ENCODE assay signal across 9 cellular contexts in genomic region chr10:30455816-30456215, GRCh38. TPM values are rescaled to one million over a fixed set of nuclear protein-coding genes. Genes with fewer than 3 reads are reported as not detected.
DNase-seq lines count a peak whose midpoint lies in the region; ATAC-seq, FAIRE-seq and TF ChIP-seq lines count a peak whose summit lies in the region.
"Had no signal": no experiment of that assay in that cellular context is flagged by ENCODE, and none has a peak within 500 bp of the region (broad histone marks: within the 10 kb centered on the region; RNA-seq: fewer than 3 reads in every experiment).

No MANE protein-coding gene starts in this region.

- in situ Hi-C loops in brain microvascular endothelial cell (cut with HindIII; ENCODE audit: low pct_ligation_motif_present, low sequenced_read_pairs) = no loop called here

- peaks cover 24 to 51% of the 10 kb centered on the region in 2 donors for H3K4me1 Mint-ChIP-seq in stimulated activated naive B cell treated with anti-CD40 and anti-IgM and Interleukin-4, amounts not matched to agents 10 μg/mL and 1 μg/mL and 100 μg/mL, for 72 hours

- TF ChIP-seq CTCF in brain microvascular endothelial cell (IDR thresholded peaks at IDR 0.05; ENCODE audit: low read depth, low read length, missing control alignments) = no peak
- TF ChIP-seq CTCF in prostate gland (IDR thresholded peaks at IDR 0.05) = no peak

- H3K27me3 ChIP-seq in brain microvascular endothelial cell (replicated peaks) (no peaks in the 10 kb centered on the region), prostate gland (replicated peaks; ENCODE audit: insufficient read depth) (no peaks in the 10 kb centered on the region)

- ATAC-seq in HG03045 (IDR thresholded peaks at IDR 0.05; ENCODE audit: unreplicated experiment) = peak; percentile 41
- peak; percentile 83 to 85 for ATAC-seq in stimulated activated naive B cell treated with anti-CD40 and anti-IgM and Interleukin-4, amounts not matched to agents 10 μg/mL and 1 μg/mL and 100 μg/mL, for 72 hours (replicated peaks)
- ATAC-seq in HG03457 (IDR thresholded peaks at IDR 0.05; ENCODE audit: unreplicated experiment) = no peak
- ATAC-seq: K562 had no signal

- H3K4me1 ChIP-seq in prostate gland (replicated peaks) = no peaks in the 10 kb centered on the region

- H3K36me3 Mint-ChIP-seq in stimulated activated naive B cell treated with anti-CD40 and anti-IgM and Interleukin-4, amounts not matched to agents 10 μg/mL and 1 μg/mL and 100 μg/mL, for 72 hours = peaks cover 41 to 46% of the 10 kb centered on the region in 2 donors

- H3K9me3 ChIP-seq in prostate gland = no peaks in the 10 kb centered on the region

- H3K27ac ChIP-seq in brain microvascular endothelial cell (peak overlapping the region; percentile 81), prostate gland (peak overlapping the region in 1 of 2 donors; percentile 17)

- intact Hi-C loops in prostate gland (cut with DNase I) = no loop called here

- no peak for TF ChIP-seq POLR2A in prostate gland (IDR thresholded peaks at IDR 0.05)

- 33% methylated on average over 4 of the region's 4 CpGs for WGBS in prostate gland

- FAIRE-seq in GM19239 (lab: Jason Lieb, UNC) = peak; percentile 60
- FAIRE-seq: K562 had no signal

- H3K4me3 Mint-ChIP-seq in stimulated activated naive B cell treated with anti-CD40 and anti-IgM and Interleukin-4, amounts not matched to agents 10 μg/mL and 1 μg/mL and 100 μg/mL, for 72 hours = peak overlapping the region in 1 of 2 donors; percentile 44

- H3K4me3 ChIP-seq in brain microvascular endothelial cell (ENCODE audit: low read depth, low read length) (no peak overlapping the region), prostate gland (no peak overlapping the region)
- H3K4me3 ChIP-seq: K562 had no signal

- H3K36me3 ChIP-seq in brain microvascular endothelial cell (replicated peaks) (peaks cover 8% of the 10 kb centered on the region), prostate gland (peaks cover 0 to 4% of the 10 kb centered on the region in 2 donors)

- DNase-seq in GM19239 (ENCODE audit: insufficient read length, low spot score) = no peak
- DNase-seq in brain microvascular endothelial cell = no peak
- no peak for DNase-seq in stimulated activated naive B cell treated with anti-CD40 and anti-IgM and Interleukin-4, amounts not matched to agents 10 μg/mL and 1 μg/mL and 100 μg/mL, for 72 hours
- no peak for DNase-seq in prostate gland (ENCODE audit: low spot score)
- no peak for DNase-seq in NCI-H146 treated with DMSO at 0.1 percent for 48 hours (lab: John Stamatoyannopoulos, UW; ENCODE audit: unreplicated experiment)
- DNase-seq in NCI-H446 treated with DMSO at 0.1 percent for 48 hours (lab: John Stamatoyannopoulos, UW) = no peak

- H3K27ac Mint-ChIP-seq in stimulated activated naive B cell treated with anti-CD40 and anti-IgM and Interleukin-4, amounts not matched to agents 10 μg/mL and 1 μg/mL and 100 μg/mL, for 72 hours = peak overlapping the region; percentile 73

- no peaks in the 10 kb centered on the region for H3K27me3 Mint-ChIP-seq in stimulated activated naive B cell treated with anti-CD40 and anti-IgM and Interleukin-4, amounts not matched to agents 10 μg/mL and 1 μg/mL and 100 μg/mL, for 72 hours

- no peaks in the 10 kb centered on the region for H3K9me3 Mint-ChIP-seq in stimulated activated naive B cell treated with anti-CD40 and anti-IgM and Interleukin-4, amounts not matched to agents 10 μg/mL and 1 μg/mL and 100 μg/mL, for 72 hours

RNA-seq across cellular contexts. Expression of gene MAP3K8, which starts 21.8 kb away (rescaled TPM):
- 10 to 100 TPM in 1 of 2 donors, 1 to 10 TPM in 1; 4.7 to 12.2 TPM for total RNA-seq in prostate gland
